In the genomic region with DNA sequence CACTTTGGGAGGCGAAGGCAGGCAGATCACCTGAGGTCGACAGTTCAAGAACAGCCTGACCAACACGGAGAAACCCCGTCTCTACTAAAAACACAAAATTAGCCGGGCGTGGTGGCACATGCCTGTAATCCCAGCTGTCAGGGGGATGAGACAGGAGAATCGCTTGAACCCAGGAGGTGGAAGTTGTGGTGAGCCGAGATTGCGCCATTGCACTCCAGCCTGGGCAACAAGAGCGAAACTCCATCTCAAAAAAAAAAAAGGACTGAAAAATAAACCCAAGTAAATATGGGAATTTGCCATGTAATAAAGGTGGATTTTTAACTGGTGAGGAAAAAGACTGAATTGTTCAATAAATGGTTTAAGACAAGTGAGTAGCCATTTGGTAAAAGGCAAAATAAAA, we compare ENCODE assay signal across 10 cellular contexts. TPM values are rescaled to one million over a fixed set of nuclear protein-coding genes. Genes with fewer than 3 reads are reported as not detected.
"Had no signal": no experiment of that assay in that cellular context is flagged by ENCODE, and none has a peak within 500 bp of the region (broad histone marks: within the 10 kb centered on the region; RNA-seq: fewer than 3 reads in every experiment).

No MANE protein-coding gene starts in this region.

RNA-seq across cellular contexts. Expression of a gene that starts 40.4 kb away (rescaled TPM):
- total RNA-seq: activated CD4-positive, alpha-beta T cell treated with anti-CD3 and anti-CD28 coated beads, Interleukin-2, amount 10 ng/mL, durations not matched to agents 7 days and 5 days; activated CD8-positive, alpha-beta T cell treated with anti-CD3 and anti-CD28 coated beads, Interleukin-2, amount 10 ng/mL, durations not matched to agents 7 days and 5 days; activated naive CD4-positive, alpha-beta T cell treated with anti-CD3 and anti-CD28 coated beads for 36 hours; activated T-helper 1 cell treated with anti-CD3 and anti-CD28 coated beads, Interleukin-12 subunit alpha, Interleukin-12 subunit beta, Interleukin-2, Interleukin-4 antibody, amounts not matched to agents 30 ng/mL and 10 ng/mL and 1 ng/mL, durations not matched to agents 14 hours and 24 hours and 36 hours; bronchial epithelial cell; MCF 10A; OCI-LY7; PC-9; Right ventricle myocardium inferior; SK-MEL-5 had no signal
